ENCODE assay signal across 20 cellular contexts in the genomic region with DNA sequence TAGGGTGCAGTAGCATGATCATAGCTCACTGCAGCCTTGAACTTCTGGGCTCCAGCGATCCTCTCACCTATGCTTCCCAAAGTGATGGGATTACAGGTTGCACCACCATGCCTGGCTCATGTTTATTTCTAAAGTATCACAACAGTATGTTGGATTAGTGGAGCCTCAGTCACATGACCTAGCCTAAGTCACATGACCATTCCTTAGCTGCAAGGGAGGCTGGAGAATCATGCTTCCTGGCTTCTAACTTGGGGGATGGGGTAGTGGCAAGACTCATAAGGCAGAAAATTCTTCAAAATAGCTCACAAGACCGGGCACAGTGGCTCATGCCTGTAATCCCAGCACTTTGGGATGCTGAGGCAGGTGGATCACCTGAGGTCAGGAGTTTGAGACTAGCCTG.
"Had no signal": no experiment of that assay in that cellular context is flagged by ENCODE, and none has a peak within 500 bp of the region (broad histone marks: within the 10 kb centered on the region; RNA-seq: fewer than 3 reads in every experiment).

No MANE protein-coding gene starts in this region.

- DNase-seq: Karpas-422, KG1, MM.1S, NCI-H1092 treated with DMSO at 0.1 percent for 48 hours, NCI-H1436, NCI-H187, NCI-H2029, NCI-H2081 treated with DMSO at 0.1 percent for 48 hours, NCI-H2171, NCI-H226, NCI-H446, NCI-H510A, NCI-H524 treated with DMSO at 0.1 percent for 48 hours, NCI-H69, NCI-H774, SHP77 had no signal

- FAIRE-seq: HTR-8/SVneo, RCC 7860 had no signal

- H3K27ac ChIP-seq: HL-60, RWPE1 had no signal
